In the genomic region with DNA sequence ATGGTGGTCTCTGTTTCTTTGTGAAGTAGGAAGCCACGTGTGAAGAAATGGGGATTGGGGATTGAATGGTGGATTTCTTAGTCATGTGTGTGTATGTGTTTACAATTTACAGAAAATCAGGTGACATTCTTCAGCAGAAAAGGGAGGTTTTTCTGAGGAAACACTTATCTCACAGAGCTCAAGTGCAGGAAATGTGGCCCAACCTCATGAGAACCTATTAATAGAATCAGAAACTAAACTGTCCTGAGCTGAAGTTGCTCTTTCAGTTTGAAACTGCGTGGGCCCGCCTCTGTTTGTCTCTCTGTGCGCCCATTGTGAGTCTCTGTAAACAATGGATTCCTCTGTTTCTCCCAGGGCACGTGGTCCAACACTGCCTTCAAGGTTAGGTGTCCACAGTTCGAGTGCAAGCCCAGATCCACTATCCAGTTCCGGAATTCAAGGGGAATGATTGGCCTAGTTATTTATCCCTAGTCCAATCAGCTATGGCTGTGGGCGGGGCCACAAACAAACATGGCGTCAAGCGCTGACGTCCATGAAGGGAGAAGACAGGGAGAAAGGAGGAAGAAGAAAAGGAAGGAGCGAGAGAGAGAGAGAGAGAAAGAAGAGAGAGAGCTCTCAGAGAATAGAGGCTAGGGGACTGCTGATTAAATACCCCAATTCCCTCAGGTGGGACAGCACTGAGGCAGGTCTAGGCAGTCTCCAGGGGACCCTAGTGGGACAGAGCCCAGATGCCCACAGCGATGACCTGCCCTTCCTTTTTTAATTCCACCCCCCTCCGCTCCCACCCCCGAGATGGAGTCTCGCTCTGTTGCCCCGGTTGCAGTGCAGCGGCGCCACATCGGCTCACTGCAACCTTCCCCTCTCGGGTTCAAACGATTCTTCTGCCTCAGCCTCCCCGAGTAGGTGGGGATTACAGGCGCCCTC, we compare ENCODE assay signal across 9 cellular contexts. TPM values are rescaled to one million over a fixed set of nuclear protein-coding genes. Genes with fewer than 3 reads are reported as not detected.
A peak's percentile ranks its signal among the peaks of the same experiment; 100 is the strongest.
DNase-seq lines count a peak whose midpoint lies in the region; ATAC-seq, FAIRE-seq and TF ChIP-seq lines count a peak whose summit lies in the region.
"Had no signal": no experiment of that assay in that cellular context is flagged by ENCODE, and none has a peak within 500 bp of the region (broad histone marks: within the 10 kb centered on the region; RNA-seq: fewer than 3 reads in every experiment).

No MANE protein-coding gene starts in this region.

- in situ Hi-C loops in KBM-7 (cut with MboI; ENCODE audit: low pct_unique_long_range_greater_than_20kb, low sequenced_read_pairs) = no loop called here

- H3K4me2 ChIP-seq in H1 (ENCODE audit: insufficient read depth in 1 of 2, low read depth in 2 of 2, low read length in 2 of 2) (no peak overlapping the region), osteoblast (ENCODE audit: insufficient read depth, low read length) (no peak overlapping the region)

- TF ChIP-seq CTCF in H1 (IDR thresholded peaks at IDR 0.05; ENCODE audit: control extremely low read depth in 1 of 3, insufficient read depth in 1 of 3, low read depth in 1 of 3, low read length in 3 of 3) = no peak
- TF ChIP-seq CTCF in osteoblast (IDR thresholded peaks at IDR 0.05; ENCODE audit: extremely low read depth, low read depth, low read length) = no peak
- TF ChIP-seq CTCF in upper lobe of right lung (IDR thresholded peaks at IDR 0.05) = no peak

- H3K9me3 Mint-ChIP-seq in CD8-positive, alpha-beta memory T cell = no peaks in the 10 kb centered on the region

- intact Hi-C loops in upper lobe of right lung (cut with DNase I) = no loop called here

- no peak overlapping the region; the same call in 1 of the 2 replicates for H4K8ac ChIP-seq in H1 (ENCODE audit: extremely low read depth, insufficient read depth, low read length)

- no peak overlapping the region for H2BK20ac ChIP-seq in H1 (ENCODE audit: low read length)

- no peak for TF ChIP-seq EP300 in H1 (IDR thresholded peaks at IDR 0.05; ENCODE audit: borderline replicate concordance in 1 of 2, low read depth in 2 of 2, low read length in 2 of 2)

- no peak overlapping the region for H3K23ac ChIP-seq in H1 (ENCODE audit: insufficient read length)

- peaks cover 20% of the 10 kb centered on the region for H3K4me1 ChIP-seq in CD8-positive, alpha-beta memory T cell (ENCODE audit: insufficient read depth, low read length)
- H3K4me1 ChIP-seq in H1 (replicated peaks in 1 of 4; ENCODE audit: control insufficient read depth in 3 of 4, insufficient read depth in 4 of 4, low read length in 3 of 4) (no peaks in the 10 kb centered on the region), osteoblast (ENCODE audit: insufficient read depth, low read length) (no peaks in the 10 kb centered on the region), upper lobe of right lung (peaks cover 4% of the 10 kb centered on the region)

- ATAC-seq in GM21390 (IDR thresholded peaks at IDR 0.05; ENCODE audit: unreplicated experiment) = peak; percentile 93
- peak; percentile 91 for ATAC-seq in upper lobe of right lung

- FAIRE-seq in H1 (lab: Jason Lieb, UNC) = no peak
- FAIRE-seq: islet of Langerhans had no signal

- no peak for TF ChIP-seq RAD21 in H1 (IDR thresholded peaks at IDR 0.05 in 1 of 2, conservative IDR thresholded peaks at IDR 0.05 in 1 of 2; ENCODE audit: low read depth in 2 of 2, low read length in 2 of 2)

- peak; percentile 61 to 83 (median 72) for DNase-seq in CD8-positive, alpha-beta memory T cell
- peak; percentile 88 for DNase-seq in KBM-7
- DNase-seq in activated CD4-positive, alpha-beta T cell treated with anti-CD3 and anti-CD28 coated beads, Interleukin-2, amount 50 U/mL, for 4 hours = peak; percentile 60 to 66
- no peak for DNase-seq in H1 (ENCODE audit: low read depth in 1 of 2, low spot score in 2 of 2)
- DNase-seq in osteoblast (ENCODE audit: insufficient read length, low spot score, missing footprints) = no peak
- DNase-seq in upper lobe of right lung = peak; percentile 82
- no peak for DNase-seq in NCI-H524 (lab: John Stamatoyannopoulos, UW)

- H4K20me1 ChIP-seq in H1 (replicated peaks in 1 of 2; ENCODE audit: control insufficient read depth in 1 of 2, insufficient read depth in 2 of 2, low read length in 2 of 2) = no peaks in the 10 kb centered on the region
- no peaks in the 10 kb centered on the region for H4K20me1 ChIP-seq in osteoblast (ENCODE audit: insufficient read depth, low read length)

- no peaks in the 10 kb centered on the region for H3K79me1 ChIP-seq in H1 (ENCODE audit: low read depth, low read length)

- H3K56ac ChIP-seq in H1 (replicated peaks; ENCODE audit: insufficient read length, low read depth, low read length) = no peak overlapping the region

- H2BK120ac ChIP-seq in H1 (replicated peaks; ENCODE audit: low read depth, low read length) = no peak overlapping the region

- WGBS in H1 (ENCODE audit: extremely low coverage in 1 of 2, insufficient coverage in 1 of 2, insufficient read length in 1 of 2, insufficient replicate concordance in 2 of 2, low coverage in 1 of 2, low lambda C conversion rate in 2 of 2, missing lambda C conversion rate in 1 of 2), 2 experiments = 93% methylated on average over 24 of the region's 24 CpGs; no CpG with 5 or more reads in 1 of the 2 experiments

- peak overlapping the region; percentile 70 to 93 (median 80) for H3K4me3 Mint-ChIP-seq in CD8-positive, alpha-beta memory T cell

- peak overlapping the region; percentile 60 for H3K27ac ChIP-seq in CD8-positive, alpha-beta memory T cell (ENCODE audit: low read depth, low read length)
- no peak overlapping the region for H3K27ac ChIP-seq in H1 (ENCODE audit: low read depth, low read length)
- H3K27ac ChIP-seq in osteoblast (ENCODE audit: low read depth, low read length) = no peak overlapping the region
- peak overlapping the region; percentile 77 for H3K27ac ChIP-seq in upper lobe of right lung

- no peaks in the 10 kb centered on the region for H3K27me3 ChIP-seq in CD8-positive, alpha-beta memory T cell (ENCODE audit: insufficient read depth, low read length, poor library complexity, severe bottlenecking)
- H3K27me3 ChIP-seq in H1 (replicated peaks in 1 of 4; ENCODE audit: control insufficient read depth in 3 of 4, extremely low read depth in 1 of 4, insufficient read depth in 3 of 4, low read length in 3 of 4) (no peaks in the 10 kb centered on the region), osteoblast (ENCODE audit: insufficient read depth, low read length) (no peaks in the 10 kb centered on the region), upper lobe of right lung (no peaks in the 10 kb centered on the region)

- H2BK15ac ChIP-seq in H1 (ENCODE audit: low read length) = no peak overlapping the region

- H3K4ac ChIP-seq in H1 (replicated peaks; ENCODE audit: insufficient read length, low read depth, low read length) = no peak overlapping the region

- H2AK5ac ChIP-seq in H1 (ENCODE audit: low read depth, low read length) = no peak overlapping the region

- POLR2A ChIA-PET in CD8-positive, alpha-beta memory T cell (lab: Charles Lee) = interaction anchor here (0.5 to 1.3 kb wide), 3 partner anchors 32 to 462 kb away, joined by 4 read pairs; a partner anchor contains a TSS
- POLR2A ChIA-PET in H1 (lab: Charles Lee; ENCODE audit: partially characterized antibody) = interaction anchor here (0.9 kb wide), 1 partner anchor 292 kb away, joined by 3 read pairs; no protein-coding TSS in a partner anchor

- H4K91ac ChIP-seq in H1 (replicated peaks; ENCODE audit: insufficient read length, low read length) = no peak overlapping the region

- H3K18ac ChIP-seq in H1 (ENCODE audit: extremely low read depth, low read length) = no peak overlapping the region

- no peaks in the 10 kb centered on the region for H3K79me2 ChIP-seq in H1 (ENCODE audit: control insufficient read depth in 1 of 2, insufficient read depth in 2 of 2, low read length in 2 of 2)
- no peaks in the 10 kb centered on the region for H3K79me2 ChIP-seq in osteoblast (ENCODE audit: insufficient read depth, low read length)

- H3K27ac Mint-ChIP-seq in CD8-positive, alpha-beta memory T cell = peak overlapping the region; percentile 66 to 99 (median 96)

- peaks cover 0 to 1% (median 1%) of the 10 kb centered on the region in 3 donors for H3K36me3 Mint-ChIP-seq in CD8-positive, alpha-beta memory T cell

- peaks cover 18 to 27% (median 23%) of the 10 kb centered on the region in 3 donors for H3K4me1 Mint-ChIP-seq in CD8-positive, alpha-beta memory T cell

- TF ChIP-seq POLR2A in H1 (IDR thresholded peaks at IDR 0.05; ENCODE audit: control extremely low read depth in 1 of 2, low read depth in 2 of 2, low read length in 2 of 2) = no peak

- no peaks in the 10 kb centered on the region for H3K9me3 ChIP-seq in CD8-positive, alpha-beta memory T cell (ENCODE audit: low read length)
- H3K9me3 ChIP-seq in H1 (ENCODE audit: insufficient read depth in 2 of 2, low read depth in 1 of 2, low read length in 1 of 2) = no peaks in the 10 kb centered on the region
- H3K9me3 ChIP-seq in osteoblast (ENCODE audit: low read depth, low read length) = no peaks in the 10 kb centered on the region
- no peaks in the 10 kb centered on the region for H3K9me3 ChIP-seq in upper lobe of right lung

- no peaks in the 10 kb centered on the region for H3K23me2 ChIP-seq in H1 (ENCODE audit: low read depth, low read length)

- H3K9ac ChIP-seq in H1 (replicated peaks in 1 of 4; ENCODE audit: extremely low read depth in 1 of 4, low read depth in 3 of 4, low read length in 3 of 4) = no peak overlapping the region

- H3K36me3 ChIP-seq in CD8-positive, alpha-beta memory T cell (ENCODE audit: insufficient read depth, low read length) = no peaks in the 10 kb centered on the region
- H3K36me3 ChIP-seq in H1 (ENCODE audit: control insufficient read depth in 2 of 4, insufficient read depth in 4 of 4, low read length in 3 of 4) = no peaks in the 10 kb centered on the region
- no peaks in the 10 kb centered on the region for H3K36me3 ChIP-seq in osteoblast (ENCODE audit: insufficient read depth, low read length)
- H3K36me3 ChIP-seq in upper lobe of right lung = no peaks in the 10 kb centered on the region

- H4K5ac ChIP-seq in H1 (ENCODE audit: insufficient read length, low read depth, low read length) = no peak overlapping the region

- CTCF ChIA-PET in CD8-positive, alpha-beta memory T cell (lab: Charles Lee) = interaction anchor here (0.7 to 1.0 kb wide), 3 partner anchors 10 to 351 kb away, joined by 3 to 6 read pairs (median 3); no protein-coding TSS in a partner anchor
- CTCF ChIA-PET in H1 (lab: Charles Lee; ENCODE audit: partially characterized antibody) = interaction anchor here (0.6 to 1.9 kb wide), 4 partner anchors 13 to 232 kb away, joined by 3 to 5 read pairs (median 4); no protein-coding TSS in a partner anchor

- no peak overlapping the region for H3K14ac ChIP-seq in H1 (ENCODE audit: insufficient read length)

- peaks cover 0 to 3% of the 10 kb centered on the region in 2 donors for H3K27me3 Mint-ChIP-seq in CD8-positive, alpha-beta memory T cell

- peak overlapping the region; percentile 98 for H2AFZ ChIP-seq in H1 (ENCODE audit: low read length)
- H2AFZ ChIP-seq in osteoblast (ENCODE audit: low read length) = peak overlapping the region; percentile 67

- H3K4me3 ChIP-seq in CD8-positive, alpha-beta memory T cell (ENCODE audit: low read length) = peak overlapping the region; percentile 31
- H3K4me3 ChIP-seq in H1 (ENCODE audit: extremely low read depth in 1 of 4, insufficient read depth in 2 of 4, low read depth in 3 of 4, low read length in 4 of 4) (no peak overlapping the region), osteoblast (ENCODE audit: insufficient read depth, low read length) (no peak overlapping the region), upper lobe of right lung (peak overlapping the region; percentile 30)

- no peak overlapping the region for H2BK5ac ChIP-seq in H1 (ENCODE audit: low read depth, low read length)

- H2BK12ac ChIP-seq in H1 (ENCODE audit: low read depth, low read length) = no peak overlapping the region

RNA-seq across cellular contexts. Expression of a gene that starts 31.4 kb away (rescaled TPM):
- 10 to 100 TPM; 11.7 to 12.7 TPM for total RNA-seq in CD8-positive, alpha-beta memory T cell
- 17.3 TPM for polyA plus RNA-seq in CD8-positive, alpha-beta memory T cell
- total RNA-seq in H1 (2021; fragmentation: NEBNext Ultra II Directional; extraction: Animal tissue kit (Norgen Biotek cat#: 25700)) = 11.4 and 14.4 TPM in 2 replicates
- 15.9 and 18.6 TPM in 2 replicates for polyA plus RNA-seq in H1 (2011; rRNA removed)
- 22.4 TPM for polyA plus RNA-seq in H1 (2011; cell fraction: cytosol; rRNA removed)
- polyA plus RNA-seq in H1 (2011; cell fraction: nucleus; rRNA removed) = 14.3 TPM
- 14.4 to 17.1 TPM (median 15.2 TPM) in 4 replicates for polyA plus RNA-seq in H1 (2012, experiment 1 of 2)
- 15.9 TPM for polyA plus RNA-seq in H1 (2012, experiment 2 of 2)
- polyA plus RNA-seq in H1 (2013, experiment 1 of 2) = 11.8 TPM
- 12.1 TPM for polyA plus RNA-seq in H1 (2013, experiment 2 of 2)
- polyA minus RNA-seq in H1 (2011; rRNA and poly(A)+ RNA removed) = 9.8 and 15.4 TPM in 2 replicates
- polyA minus RNA-seq in H1 (2011; cell fraction: cytosol; rRNA and poly(A)+ RNA removed) = 21.7 TPM
- polyA minus RNA-seq in H1 (2011; cell fraction: nucleus; rRNA and poly(A)+ RNA removed) = 8.8 TPM
- 7.6 and 9.4 TPM in 2 replicates for total RNA-seq in osteoblast
- 25.0 TPM for total RNA-seq in upper lobe of right lung

RNA-seq across cellular contexts. Expression of a gene that starts 44.4 kb away (rescaled TPM):
- total RNA-seq in CD8-positive, alpha-beta memory T cell = 1 to 10 TPM; 3.7 to 4.5 TPM
- polyA plus RNA-seq in CD8-positive, alpha-beta memory T cell = 0.35 TPM
- 14.4 and 14.5 TPM in 2 replicates for total RNA-seq in H1 (2021; fragmentation: NEBNext Ultra II Directional; extraction: Animal tissue kit (Norgen Biotek cat#: 25700))
- 2.8 and 4.1 TPM in 2 replicates for polyA plus RNA-seq in H1 (2011; rRNA removed)
- polyA plus RNA-seq in H1 (2011; cell fraction: cytosol; rRNA removed) = 11.0 TPM
- 4.3 TPM for polyA plus RNA-seq in H1 (2011; cell fraction: nucleus; rRNA removed)
- 7.9 to 15.8 TPM (median 9.1 TPM) in 4 replicates for polyA plus RNA-seq in H1 (2012, experiment 1 of 2)
- polyA plus RNA-seq in H1 (2012, experiment 2 of 2) = 1.2 TPM
- 11.6 TPM for polyA plus RNA-seq in H1 (2013, experiment 1 of 2)
- 12.1 TPM for polyA plus RNA-seq in H1 (2013, experiment 2 of 2)
- polyA minus RNA-seq in H1 (2011; rRNA and poly(A)+ RNA removed) = 3.3 and 5.9 TPM in 2 replicates
- polyA minus RNA-seq in H1 (2011; cell fraction: cytosol; rRNA and poly(A)+ RNA removed) = 5.9 TPM
- 10.3 TPM for polyA minus RNA-seq in H1 (2011; cell fraction: nucleus; rRNA and poly(A)+ RNA removed)
- total RNA-seq in osteoblast = 18.5 and 20.6 TPM in 2 replicates
- 7.3 TPM for total RNA-seq in upper lobe of right lung

Comparison
In these comparisons a context has a peak if more than half of its experiments do, and no peak if none do; other contexts are left out.
1. DNase-seq: peak in CD8-positive, alpha-beta memory T cell (5 of 5), KBM-7 (single experiment), activated CD4-positive, alpha-beta T cell treated with anti-CD3 and anti-CD28 coated beads, Interleukin-2, amount 50 U/mL, for 4 hours (2 of 2) and upper lobe of right lung (single experiment); none in H1 (0 of 2), osteoblast (single experiment) and NCI-H524 (0 of 2).
2. H3K27ac ChIP-seq: peak in CD8-positive, alpha-beta memory T cell (single experiment) and upper lobe of right lung (single experiment); none in H1 (single experiment) and osteoblast (single experiment).
3. H3K4me3 ChIP-seq: peak in CD8-positive, alpha-beta memory T cell (single experiment) and upper lobe of right lung (single experiment); none in H1 (0 of 4) and osteoblast (single experiment).